20 cellular contexts compared by ENCODE assay signal in the genomic region with DNA sequence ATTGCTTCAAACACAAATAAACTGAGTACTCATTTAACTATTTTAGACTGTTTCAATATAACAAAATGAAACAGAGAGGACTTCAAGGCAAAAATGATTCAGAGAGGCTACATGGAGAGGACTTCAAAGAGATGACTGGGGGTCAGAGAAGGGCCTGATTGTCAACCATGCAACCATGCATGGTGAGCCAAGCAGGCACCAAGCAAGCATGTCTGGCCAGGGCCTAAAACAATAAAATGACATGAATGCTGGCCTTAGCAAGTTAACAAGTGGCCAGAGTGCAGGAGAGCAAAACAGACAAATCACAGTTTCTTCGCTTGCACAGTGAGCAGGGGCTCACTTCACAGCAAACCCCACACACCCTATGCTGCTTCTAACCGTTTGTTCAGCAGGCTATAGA.
DNase-seq lines count a peak whose midpoint lies in the region; ATAC-seq and TF ChIP-seq lines count a peak whose summit lies in the region.
"Had no signal": no experiment of that assay in that cellular context is flagged by ENCODE, and none has a peak within 500 bp of the region (broad histone marks: within the 10 kb centered on the region; RNA-seq: fewer than 3 reads in every experiment).

No MANE protein-coding gene starts in this region.

- DNase-seq in GM23338 (ENCODE audit: low spot score), result no peak
- DNase-seq in left kidney (ENCODE audit: low read depth, low spot score), result peak; percentile 23
- DNase-seq in neural progenitor cell (ENCODE audit: low spot score), result no peak
- peak; percentile 74 for DNase-seq in thyroid gland
- DNase-seq in GM13977 (ENCODE audit: low spot score), result no peak
- no peak for DNase-seq in activated CD4-positive, CD25-positive, alpha-beta regulatory T cell treated with anti-CD3 and anti-CD28 coated beads, Interleukin-2, amount 50 U/mL, for 72 hours
- no peak for DNase-seq in activated CD4-positive, alpha-beta T cell treated with anti-CD3 and anti-CD28 coated beads for 48 hours
- DNase-seq: AML-193; Caco-2; Calu3; CD4-positive, alpha-beta T cell; CD8-positive, alpha-beta T cell; DMS79 treated with DMSO at 0.1 percent for 48 hours; GDM1 had no signal

- no peak for TF ChIP-seq CTCF in GM23338 (conservative IDR thresholded peaks at IDR 0.05; ENCODE audit: low read depth in 2 of 2)
- TF ChIP-seq CTCF in neural progenitor cell (IDR thresholded peaks at IDR 0.05), result no peak
- TF ChIP-seq CTCF in thyroid gland (IDR thresholded peaks at IDR 0.05), result no peak
- no peak for TF ChIP-seq CTCF in GM13977 (IDR thresholded peaks at IDR 0.05; ENCODE audit: extremely low read depth, insufficient read depth, missing control alignments)

- no peaks in the 10 kb centered on the region for H3K9me2 ChIP-seq in GM23338 (ENCODE audit: insufficient read depth)

- H3K9me3 ChIP-seq in neural progenitor cell (ENCODE audit: low read depth) (no peaks in the 10 kb centered on the region), thyroid gland (no peaks in the 10 kb centered on the region)
- H3K9me3 ChIP-seq: A549; BLaER1 treated with 17β-estradiol and CSF1 and Interleukin-3, amounts not matched to agents 10 nM and 100 nM; Caco-2 had no signal

- H4K20me1 ChIP-seq in GM23338 (replicated peaks; ENCODE audit: insufficient read depth) (no peaks in the 10 kb centered on the region), neural progenitor cell (ENCODE audit: low read depth) (no peaks in the 10 kb centered on the region)
- H4K20me1 ChIP-seq: BLaER1 treated with 17β-estradiol and CSF1 and Interleukin-3, amounts not matched to agents 10 nM and 100 nM had no signal

- no peak overlapping the region for H3K4me3 Mint-ChIP-seq in GM23338
- H3K4me3 Mint-ChIP-seq in neural progenitor cell, result no peak overlapping the region
- H3K4me3 Mint-ChIP-seq: B cell; CD4-positive, alpha-beta T cell; CD8-positive, alpha-beta T cell had no signal

- 40% methylated on average over 2 of the region's 2 CpGs for WGBS in thyroid gland, 2 donors

- peaks cover 2% of the 10 kb centered on the region for H3K27me3 Mint-ChIP-seq in GM23338 (ENCODE audit: insufficient read depth, low read depth, poor library complexity)
- peaks cover 7% of the 10 kb centered on the region for H3K27me3 Mint-ChIP-seq in neural progenitor cell (ENCODE audit: insufficient read depth, low read depth)
- H3K27me3 Mint-ChIP-seq: B cell; CD4-positive, alpha-beta T cell had no signal

- H3K27ac Mint-ChIP-seq in GM23338, result peak overlapping the region; percentile 71; the same call in 1 of the 2 replicates
- peak overlapping the region; percentile 7 for H3K27ac Mint-ChIP-seq in neural progenitor cell
- H3K27ac Mint-ChIP-seq: B cell; CD4-positive, alpha-beta T cell; CD8-positive, alpha-beta T cell had no signal

- H3K4me1 Mint-ChIP-seq in GM23338 (peaks cover 3% of the 10 kb centered on the region; the same call in 2 of the 3 replicates), neural progenitor cell (peaks cover 15% of the 10 kb centered on the region)
- H3K4me1 Mint-ChIP-seq: B cell had no signal

- no peak for TF ChIP-seq POLR2A in thyroid gland (IDR thresholded peaks at IDR 0.05)

- H3K9me3 Mint-ChIP-seq in GM23338, result no peaks in the 10 kb centered on the region
- H3K9me3 Mint-ChIP-seq in neural progenitor cell, result no peaks in the 10 kb centered on the region
- H3K9me3 Mint-ChIP-seq: CD4-positive, alpha-beta T cell; CD8-positive, alpha-beta T cell had no signal

- H3K36me3 Mint-ChIP-seq in GM23338 (ENCODE audit: low read depth) (no peaks in the 10 kb centered on the region), neural progenitor cell (no peaks in the 10 kb centered on the region)
- H3K36me3 Mint-ChIP-seq: CD8-positive, alpha-beta T cell had no signal

- in situ Hi-C loops in GM13977 (cut with MboI; ENCODE audit: low pct_unique_long_range_greater_than_20kb, low sequenced_read_pairs, unreplicated experiment), result no loop called here

- no peaks in the 10 kb centered on the region for H3K27me3 ChIP-seq in GM23338 (ENCODE audit: insufficient read depth)
- H3K27me3 ChIP-seq in neural progenitor cell, result no peaks in the 10 kb centered on the region
- H3K27me3 ChIP-seq in thyroid gland, result no peaks in the 10 kb centered on the region
- H3K27me3 ChIP-seq: BLaER1 treated with 17β-estradiol and CSF1 and Interleukin-3, amounts not matched to agents 10 nM and 100 nM had no signal

- H3F3A ChIP-seq in GM23338 (replicated peaks; ENCODE audit: low read depth) (no peaks in the 10 kb centered on the region), neural progenitor cell (ENCODE audit: low read depth) (no peaks in the 10 kb centered on the region)

- ATAC-seq in GM23338, result no peak
- ATAC-seq: A549; CD8-positive, alpha-beta T cell; GM12878 had no signal

- H3K9ac ChIP-seq in neural progenitor cell, result no peak overlapping the region
- H3K9ac ChIP-seq: BLaER1 treated with 17β-estradiol and CSF1 and Interleukin-3, amounts not matched to agents 10 nM and 100 nM had no signal

- H2AFZ ChIP-seq in GM23338 (no peak overlapping the region), neural progenitor cell (replicated peaks) (no peak overlapping the region)

- H3K4me2 ChIP-seq in GM23338 (no peak overlapping the region), neural progenitor cell (no peak overlapping the region)
- H3K4me2 ChIP-seq: A549; BLaER1 treated with 17β-estradiol and CSF1 and Interleukin-3, amounts not matched to agents 10 nM and 100 nM had no signal

- no peaks in the 10 kb centered on the region for H3K79me2 ChIP-seq in GM23338 (replicated peaks; ENCODE audit: insufficient read depth)
- H3K79me2 ChIP-seq in neural progenitor cell (ENCODE audit: low read depth), result no peaks in the 10 kb centered on the region

- no peaks in the 10 kb centered on the region; the same call in 1 of the 2 replicates for H3K4me1 ChIP-seq in GM23338 (ENCODE audit: insufficient read depth)
- H3K4me1 ChIP-seq in neural progenitor cell, result no peaks in the 10 kb centered on the region
- H3K4me1 ChIP-seq in thyroid gland, result peaks cover 24 to 37% of the 10 kb centered on the region in 2 donors
- H3K4me1 ChIP-seq: A549; BLaER1 treated with 17β-estradiol and CSF1 and Interleukin-3, amounts not matched to agents 10 nM and 100 nM; Caco-2 had no signal

- intact Hi-C loops in thyroid gland (cut with DNase I), result no loop called here

- H3K4me3 ChIP-seq in GM23338, result no peak overlapping the region
- H3K4me3 ChIP-seq in neural progenitor cell, result no peak overlapping the region
- no peak overlapping the region for H3K4me3 ChIP-seq in thyroid gland (replicated peaks in 1 of 3)
- H3K4me3 ChIP-seq: A549; BLaER1 treated with 17β-estradiol and CSF1 and Interleukin-3, amounts not matched to agents 10 nM and 100 nM; GM12878 had no signal

- no peaks in the 10 kb centered on the region for H3K36me3 ChIP-seq in GM23338 (ENCODE audit: insufficient read depth)
- no peaks in the 10 kb centered on the region for H3K36me3 ChIP-seq in neural progenitor cell
- H3K36me3 ChIP-seq in thyroid gland, result no peaks in the 10 kb centered on the region
- H3K36me3 ChIP-seq: BLaER1 treated with 17β-estradiol and CSF1 and Interleukin-3, amounts not matched to agents 10 nM and 100 nM had no signal

- no peak overlapping the region for H3K27ac ChIP-seq in GM23338 (ENCODE audit: low read depth)
- H3K27ac ChIP-seq in neural progenitor cell, result no peak overlapping the region
- peak overlapping the region in 1 of 3 donors; percentile 39 for H3K27ac ChIP-seq in thyroid gland
- H3K27ac ChIP-seq: 22Rv1; A549; BLaER1 treated with 17β-estradiol and CSF1 and Interleukin-3, amounts not matched to agents 10 nM and 100 nM; C4-2B had no signal

TF ChIP-seq in GM23338, 12 proteins besides CTCF, POLR2A, EP300 and RAD21 (continues in another document):
- no peak for TF ChIP-seq NANOG (IDR thresholded peaks at IDR 0.05; ENCODE audit: borderline replicate concordance)
- TF ChIP-seq EZH2phosphoT487 (IDR thresholded peaks at IDR 0.05; ENCODE audit: unreplicated experiment), result no peak
- no peak for TF ChIP-seq ETS1 (IDR thresholded peaks at IDR 0.05)
- TF ChIP-seq ZNF114 (CRISPR knock-in tag; IDR thresholded peaks at IDR 0.05), result no peak
- no peak for TF ChIP-seq STAT1 (IDR thresholded peaks at IDR 0.05; ENCODE audit: unreplicated experiment)
- no peak for TF ChIP-seq POLR2AphosphoS5 (IDR thresholded peaks at IDR 0.05; ENCODE audit: low read depth)
- no peak for TF ChIP-seq JUNB (IDR thresholded peaks at IDR 0.05; ENCODE audit: unreplicated experiment)
- TF ChIP-seq, protein P1, sequence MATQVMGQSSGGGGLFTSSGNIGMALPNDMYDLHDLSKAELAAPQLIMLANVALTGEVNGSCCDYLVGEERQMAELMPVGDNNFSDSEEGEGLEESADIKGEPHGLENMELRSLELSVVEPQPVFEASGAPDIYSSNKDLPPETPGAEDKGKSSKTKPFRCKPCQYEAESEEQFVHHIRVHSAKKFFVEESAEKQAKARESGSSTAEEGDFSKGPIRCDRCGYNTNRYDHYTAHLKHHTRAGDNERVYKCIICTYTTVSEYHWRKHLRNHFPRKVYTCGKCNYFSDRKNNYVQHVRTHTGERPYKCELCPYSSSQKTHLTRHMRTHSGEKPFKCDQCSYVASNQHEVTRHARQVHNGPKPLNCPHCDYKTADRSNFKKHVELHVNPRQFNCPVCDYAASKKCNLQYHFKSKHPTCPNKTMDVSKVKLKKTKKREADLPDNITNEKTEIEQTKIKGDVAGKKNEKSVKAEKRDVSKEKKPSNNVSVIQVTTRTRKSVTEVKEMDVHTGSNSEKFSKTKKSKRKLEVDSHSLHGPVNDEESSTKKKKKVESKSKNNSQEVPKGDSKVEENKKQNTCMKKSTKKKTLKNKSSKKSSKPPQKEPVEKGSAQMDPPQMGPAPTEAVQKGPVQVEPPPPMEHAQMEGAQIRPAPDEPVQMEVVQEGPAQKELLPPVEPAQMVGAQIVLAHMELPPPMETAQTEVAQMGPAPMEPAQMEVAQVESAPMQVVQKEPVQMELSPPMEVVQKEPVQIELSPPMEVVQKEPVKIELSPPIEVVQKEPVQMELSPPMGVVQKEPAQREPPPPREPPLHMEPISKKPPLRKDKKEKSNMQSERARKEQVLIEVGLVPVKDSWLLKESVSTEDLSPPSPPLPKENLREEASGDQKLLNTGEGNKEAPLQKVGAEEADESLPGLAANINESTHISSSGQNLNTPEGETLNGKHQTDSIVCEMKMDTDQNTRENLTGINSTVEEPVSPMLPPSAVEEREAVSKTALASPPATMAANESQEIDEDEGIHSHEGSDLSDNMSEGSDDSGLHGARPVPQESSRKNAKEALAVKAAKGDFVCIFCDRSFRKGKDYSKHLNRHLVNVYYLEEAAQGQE (IDR thresholded peaks at IDR 0.05; ENCODE audit: unreplicated experiment), result no peak
- TF ChIP-seq ZNF331 (CRISPR knock-in tag; IDR thresholded peaks at IDR 0.05; ENCODE audit: low read depth), result no peak

Comparison
In these comparisons a context has a peak if more than half of its experiments do, and no peak if none do; other contexts are left out.
1. DNase-seq: peak in left kidney (single experiment) and thyroid gland (2 of 2); none in GM23338 (single experiment), neural progenitor cell (single experiment), GM13977 (single experiment), activated CD4-positive, CD25-positive, alpha-beta regulatory T cell treated with anti-CD3 and anti-CD28 coated beads, Interleukin-2, amount 50 U/mL, for 72 hours (single experiment) and activated CD4-positive, alpha-beta T cell treated with anti-CD3 and anti-CD28 coated beads for 48 hours (single experiment).